Comparison of ENCODE assay signal across 11 cellular contexts in genomic region chr1:67135354-67135753, GRCh38. TPM values are rescaled to one million over a fixed set of nuclear protein-coding genes. Genes with fewer than 3 reads are reported as not detected.
DNase-seq lines count a peak whose midpoint lies in the region; ATAC-seq and TF ChIP-seq lines count a peak whose summit lies in the region.
"Had no signal": no experiment of that assay in that cellular context is flagged by ENCODE, and none has a peak within 500 bp of the region (broad histone marks: within the 10 kb centered on the region; RNA-seq: fewer than 3 reads in every experiment).

No MANE protein-coding gene starts in this region.

- H3K4me3 Mint-ChIP-seq in osteocyte (ENCODE audit: unreplicated experiment): no peak overlapping the region

- peak overlapping the region; percentile 74 for H2AFZ ChIP-seq in ACC112 (ENCODE audit: low read length, unreplicated experiment)

- H3K79me2 ChIP-seq in ACC112 (ENCODE audit: control insufficient read depth, insufficient read depth, low read length, unreplicated experiment): no peaks in the 10 kb centered on the region

- H3K36me3 ChIP-seq in ACC112 (ENCODE audit: insufficient read depth, low read length) (no peaks in the 10 kb centered on the region), iPS-18a (ENCODE audit: control insufficient read depth, low read depth, low read length) (no peaks in the 10 kb centered on the region)

- H3K4me3 ChIP-seq in ACC112 (ENCODE audit: low read depth, low read length) (no peak overlapping the region), iPS-18a (ENCODE audit: low read length) (peak overlapping the region; percentile 50)

- peaks cover 2% of the 10 kb centered on the region for H3K27me3 Mint-ChIP-seq in osteocyte (ENCODE audit: unreplicated experiment)

- no peaks in the 10 kb centered on the region for H3K27me3 ChIP-seq in ACC112 (ENCODE audit: insufficient read depth, low read length)
- no peaks in the 10 kb centered on the region for H3K27me3 ChIP-seq in iPS-18a (ENCODE audit: control insufficient read depth, insufficient read depth, low read length)

- H3K27ac ChIP-seq in ACC112 (ENCODE audit: low read depth, low read length) (peak overlapping the region; percentile 21), iPS-18a (ENCODE audit: low read length) (no peak overlapping the region)
- H3K27ac ChIP-seq: C4-2B, skin epidermis had no signal

- H3K27ac Mint-ChIP-seq in osteocyte (ENCODE audit: unreplicated experiment): no peak overlapping the region

- peaks cover 3% of the 10 kb centered on the region for H3K4me1 Mint-ChIP-seq in osteocyte (ENCODE audit: unreplicated experiment)

- H3K9me3 Mint-ChIP-seq in osteocyte (ENCODE audit: unreplicated experiment): no peaks in the 10 kb centered on the region

- DNase-seq in HCEC 1CT: peak; percentile 73
- DNase-seq in astrocyte of the hippocampus (ENCODE audit: low read depth, low spot score): peak; percentile 63
- DNase-seq in NCI-H1092 treated with DMSO at 0.1 percent for 48 hours (lab: John Stamatoyannopoulos, UW): no peak
- DNase-seq in osteocyte (ENCODE audit: extremely low spot score, unreplicated experiment): no peak
- DNase-seq in NCI-H2171 treated with DMSO at 0.1 percent for 48 hours (lab: John Stamatoyannopoulos, UW): no peak
- DNase-seq: NCI-H1436 treated with DMSO at 0.1 percent for 48 hours had no signal

- H3K9ac ChIP-seq in iPS-18a (ENCODE audit: low read length): no peak overlapping the region

- no peak for TF ChIP-seq CTCF in osteocyte (IDR thresholded peaks at IDR 0.05)

- ATAC-seq in GM18517 (IDR thresholded peaks at IDR 0.05; ENCODE audit: unreplicated experiment): no peak

- H3K4me1 ChIP-seq in ACC112 (ENCODE audit: control insufficient read depth, insufficient read depth, low read length, unreplicated experiment) (peaks cover 7% of the 10 kb centered on the region), iPS-18a (ENCODE audit: control insufficient read depth, low read depth, low read length) (peaks cover 10% of the 10 kb centered on the region)

- H3K9me3 ChIP-seq in iPS-18a (ENCODE audit: control insufficient read depth, low read depth, low read length): no peaks in the 10 kb centered on the region

- no peaks in the 10 kb centered on the region for H3K36me3 Mint-ChIP-seq in osteocyte (ENCODE audit: unreplicated experiment)

RNA-seq across cellular contexts. Expression of gene C1orf141, which starts 0.6 kb away (rescaled TPM):
- not detected in 2 replicates for total RNA-seq in osteocyte

RNA-seq across cellular contexts. Expression of gene IL23R, which starts 30.9 kb away (rescaled TPM):
- total RNA-seq in osteocyte: not detected in 2 replicates

Comparison
In these comparisons a context has a peak if more than half of its experiments do, and no peak if none do; other contexts are left out.
1. DNase-seq: peak in HCEC 1CT (single experiment) and astrocyte of the hippocampus (single experiment); none in NCI-H1092 treated with DMSO at 0.1 percent for 48 hours (single experiment), osteocyte (single experiment) and NCI-H2171 treated with DMSO at 0.1 percent for 48 hours (single experiment).